In the genomic region with DNA sequence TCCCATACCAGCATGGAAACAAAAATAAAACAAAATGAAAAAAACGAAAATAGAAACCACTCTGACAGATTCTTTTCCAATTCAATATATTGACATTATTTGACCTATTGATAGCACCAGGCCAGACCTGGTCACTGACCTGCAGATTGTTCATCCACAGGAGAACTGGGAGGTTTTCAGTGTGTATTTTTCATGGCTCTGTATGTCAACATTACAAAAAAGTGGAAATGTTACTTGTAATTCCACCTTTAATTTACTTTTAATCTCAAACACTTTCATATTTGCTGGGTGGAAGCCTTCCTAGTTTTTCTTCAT, we compare ENCODE assay signal across 11 cellular contexts. TPM values are rescaled to one million over a fixed set of nuclear protein-coding genes. Genes with fewer than 3 reads are reported as not detected.
A peak's percentile ranks its signal among the peaks of the same experiment; 100 is the strongest.
DNase-seq lines count a peak whose midpoint lies in the region; ATAC-seq and TF ChIP-seq lines count a peak whose summit lies in the region.
"Had no signal": no experiment of that assay in that cellular context is flagged by ENCODE, and none has a peak within 500 bp of the region (broad histone marks: within the 10 kb centered on the region; RNA-seq: fewer than 3 reads in every experiment).

No MANE protein-coding gene starts in this region.

- no peak for TF ChIP-seq POLR2A in Peyer's patch (IDR thresholded peaks at IDR 0.05)

- H3K36me3 ChIP-seq in DND-41 (ENCODE audit: insufficient read depth, low read length), result no peaks in the 10 kb centered on the region
- no peaks in the 10 kb centered on the region for H3K36me3 ChIP-seq in Peyer's patch
- no peaks in the 10 kb centered on the region for H3K36me3 ChIP-seq in lower lobe of right lung
- H3K36me3 ChIP-seq in upper lobe of right lung, result no peaks in the 10 kb centered on the region
- H3K36me3 ChIP-seq: tibial artery had no signal

- H2AFZ ChIP-seq in DND-41 (ENCODE audit: low read depth, low read length), result no peak overlapping the region

- H3K9ac ChIP-seq in DND-41 (ENCODE audit: low read depth, low read length), result 0 out of 2 replicates have a peak overlapping the region, but pooled peaks have one; percentile 36

- TF ChIP-seq CTCF in DND-41 (IDR thresholded peaks at IDR 0.05; ENCODE audit: borderline replicate concordance, extremely low read depth, low read length, poor library complexity, severe bottlenecking) (no peak), Peyer's patch (IDR thresholded peaks at IDR 0.05) (no peak), lower lobe of right lung (IDR thresholded peaks at IDR 0.05) (no peak), upper lobe of right lung (IDR thresholded peaks at IDR 0.05) (no peak)

- no peaks in the 10 kb centered on the region for H4K20me1 ChIP-seq in DND-41 (ENCODE audit: insufficient read depth, low read length)

- H3K27me3 ChIP-seq in DND-41 (ENCODE audit: insufficient read depth, low read length, poor library complexity) (no peaks in the 10 kb centered on the region), Peyer's patch (no peaks in the 10 kb centered on the region), lower lobe of right lung (ENCODE audit: low read depth) (no peaks in the 10 kb centered on the region), upper lobe of right lung (no peaks in the 10 kb centered on the region)

- intact Hi-C loops in lower lobe of right lung (cut with DNase I), result no loop called here
- intact Hi-C loops in head of caudate nucleus (cut with DNase I), result no loop called here
- intact Hi-C loops in upper lobe of right lung (cut with DNase I), result no loop called here

- H3K4me1 ChIP-seq in DND-41 (ENCODE audit: insufficient read depth, low read length) (peaks cover 35% of the 10 kb centered on the region), Peyer's patch (peaks cover 2 to 36% (median 23%) of the 10 kb centered on the region in 4 donors), lower lobe of right lung (peaks cover 18% of the 10 kb centered on the region), upper lobe of right lung (peaks cover 21% of the 10 kb centered on the region)

- no peak for DNase-seq in DND-41
- no peak for DNase-seq in Peyer's patch
- DNase-seq in lower lobe of right lung, result no peak
- no peak for DNase-seq in NOMO-1 treated with dmso at 0.1 percent for 144 hours (lab: John Stamatoyannopoulos, UW; ENCODE audit: unreplicated experiment)
- no peak for DNase-seq in head of caudate nucleus
- no peak for DNase-seq in upper lobe of right lung
- DNase-seq: NCI-H2029, tibial artery had no signal

- peak overlapping the region; percentile 76 for H3K27ac ChIP-seq in DND-41 (ENCODE audit: low read length)
- peak overlapping the region; percentile 77 to 92 (median 84) for H3K27ac ChIP-seq in Peyer's patch
- peak overlapping the region; percentile 59 for H3K27ac ChIP-seq in lower lobe of right lung
- H3K27ac ChIP-seq in upper lobe of right lung, result no peak overlapping the region
- H3K27ac ChIP-seq: tibial artery had no signal

- H3K79me2 ChIP-seq in DND-41 (ENCODE audit: insufficient read depth, low read length), result no peaks in the 10 kb centered on the region

- H3K4me3 ChIP-seq in DND-41 (ENCODE audit: low read depth in 1 of 2, low read length in 2 of 2) (no peak overlapping the region), Peyer's patch (peak overlapping the region in 2 of 4 donors; percentile 19 to 60), lower lobe of right lung (no peak overlapping the region), upper lobe of right lung (no peak overlapping the region)
- H3K4me3 ChIP-seq: tibial artery had no signal

- peak overlapping the region; percentile 53 for H3K4me2 ChIP-seq in DND-41 (ENCODE audit: insufficient read depth, low read length)

- H3K9me3 ChIP-seq in DND-41 (ENCODE audit: insufficient read depth, low read length, severe bottlenecking) (no peaks in the 10 kb centered on the region), Peyer's patch (no peaks in the 10 kb centered on the region), lower lobe of right lung (no peaks in the 10 kb centered on the region), upper lobe of right lung (no peaks in the 10 kb centered on the region)
- H3K9me3 ChIP-seq: tibial artery had no signal

- ATAC-seq in DND-41 (ENCODE audit: insufficient read depth, low read depth) (no peak), GM21723 (IDR thresholded peaks at IDR 0.05; ENCODE audit: unreplicated experiment) (peak; percentile 6), lower lobe of right lung (no peak), GM18868 (IDR thresholded peaks at IDR 0.05; ENCODE audit: unreplicated experiment) (no peak), upper lobe of right lung (no peak)

RNA-seq across cellular contexts. Expression of gene HKDC1, which starts 2.9 kb away (rescaled TPM):
- total RNA-seq in Peyer's patch (100 to 1,000 TPM in 3 of 4 donors, 10 to 100 TPM in 1; 53.6 to 207 (median 184) TPM), lower lobe of right lung (5.9 TPM), upper lobe of right lung (9.6 TPM)
- total RNA-seq: skeletal muscle tissue had no signal

RNA-seq across cellular contexts. Expression of gene SUPV3L1, which starts 43.0 kb away (rescaled TPM):
- 10 to 100 TPM; 20.5 to 50.3 (median 31.2) TPM for total RNA-seq in Peyer's patch
- total RNA-seq in lower lobe of right lung, result 20.5 TPM
- total RNA-seq in upper lobe of right lung, result 21.0 TPM

RNA-seq across cellular contexts. Expression of gene HK1, which starts 55.3 kb away (rescaled TPM):
- 10 to 100 TPM; 12.5 to 47.0 (median 12.6) TPM for total RNA-seq in Peyer's patch
- 85.1 TPM for total RNA-seq in lower lobe of right lung
- 84.0 TPM for total RNA-seq in upper lobe of right lung
